38 cellular contexts compared by ENCODE assay signal in the genomic region with DNA sequence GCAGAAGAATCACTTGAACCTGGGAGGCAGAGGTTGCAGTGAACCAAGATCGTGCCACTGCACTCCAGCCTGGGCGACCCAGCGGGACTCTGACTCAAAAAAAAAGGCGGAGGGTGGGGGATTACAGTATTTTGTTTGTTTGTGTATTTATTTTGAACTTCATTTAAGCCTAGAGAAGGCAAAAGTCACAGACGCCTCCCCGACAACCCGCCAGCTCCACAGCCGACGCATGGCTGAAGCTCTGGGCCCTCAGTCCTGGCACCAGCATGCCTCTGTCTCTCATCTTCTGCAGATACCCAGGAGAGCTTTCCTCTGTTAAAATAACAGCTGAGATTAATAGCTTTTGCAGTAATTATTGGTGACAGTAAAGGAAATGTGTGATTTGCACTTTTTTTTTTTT.
"Had no signal": no experiment of that assay in that cellular context is flagged by ENCODE, and none has a peak within 500 bp of the region (broad histone marks: within the 10 kb centered on the region; RNA-seq: fewer than 3 reads in every experiment).

No MANE protein-coding gene starts in this region.

- H3K9me3 Mint-ChIP-seq: activated naive CD4-positive, alpha-beta T cell treated with anti-CD3 and anti-CD28 coated beads for 36 hours; activated naive CD4-positive, alpha-beta T cell treated with anti-CD3 and anti-CD28 coated beads, Interleukin-2, amount 10 ng/mL, durations not matched to agents 7 days and 5 days; activated naive CD4-positive, alpha-beta T cell treated with anti-CD3 and anti-CD28 coated beads, Interleukin-2, amount 50 U/mL, for 24 hours; activated naive CD4-positive, alpha-beta T cell treated with anti-CD3 and anti-CD28 coated beads, Interleukin-2, amount 50 U/mL, for 72 hours; activated naive CD8-positive, alpha-beta T cell treated with anti-CD3 and anti-CD28 coated beads for 36 hours; activated naive CD8-positive, alpha-beta T cell treated with anti-CD3 and anti-CD28 coated beads, Interleukin-2, amount 10 ng/mL, durations not matched to agents 7 days and 5 days; activated naive CD8-positive, alpha-beta T cell treated with anti-CD3 and anti-CD28 coated beads, Interleukin-2, amount 50 U/mL, for 24 hours; activated T-cell treated with anti-CD3 and anti-CD28 coated beads, Interleukin-2, amount 50 U/mL, for 24 hours; activated T-cell treated with anti-CD3 and anti-CD28 coated beads, Interleukin-2, amount 50 U/mL, for 4 hours; activated T-cell treated with anti-CD3 and anti-CD28 coated beads, Interleukin-2, amount 50 U/mL, for 72 hours; activated T-helper 1 cell treated with anti-CD3 and anti-CD28 coated beads, Interleukin-12 subunit alpha, Interleukin-12 subunit beta, Interleukin-2, Interleukin-4 antibody, amounts not matched to agents 30 ng/mL and 10 ng/mL and 1 ng/mL, durations not matched to agents 14 hours and 24 hours and 36 hours; activated T-helper 17 cell treated with anti-CD3 and anti-CD28 coated beads, Interleukin-2, amount 50 U/mL, for 72 hours; activated T-helper 2 cell treated with anti-CD3 and anti-CD28 coated beads, Interferon-gamma antibody, Interleukin-2, Interleukin-4, amounts not matched to agents 10 μg/mL and 5 μg/mL and 100 μg/mL, durations not matched to agents 14 hours and 24 hours and 36 hours; central memory CD8-positive, alpha-beta T cell had no signal

- DNase-seq: activated effector memory CD4-positive, alpha-beta T cell treated with anti-CD3 and anti-CD28 coated beads, Interleukin-2, amount 50 U/mL, for 16 hours; activated effector memory CD4-positive, alpha-beta T cell treated with Interleukin-2 at 50 U/mL for 16 hours; activated gamma-delta T cell; activated gamma-delta T cell treated with Interleukin-2 at 50 U/mL for 16 hours; activated naive CD4-positive, alpha-beta T cell; activated naive CD4-positive, alpha-beta T cell treated with anti-CD3 and anti-CD28 coated beads for 36 hours; activated naive CD4-positive, alpha-beta T cell treated with anti-CD3 and anti-CD28 coated beads, Interleukin-2, amount 10 ng/mL, durations not matched to agents 7 days and 5 days; activated naive CD4-positive, alpha-beta T cell treated with anti-CD3 and anti-CD28 coated beads, Interleukin-2, amount 50 U/mL, for 16 hours; activated naive CD4-positive, alpha-beta T cell treated with Interleukin-2 at 50 U/mL for 16 hours; activated naive CD8-positive, alpha-beta T cell treated with anti-CD3 and anti-CD28 coated beads for 36 hours; activated naive CD8-positive, alpha-beta T cell treated with anti-CD3 and anti-CD28 coated beads, Interleukin-2, amount 10 ng/mL, durations not matched to agents 7 days and 5 days; activated naive CD8-positive, alpha-beta T cell treated with anti-CD3 and anti-CD28 coated beads, Interleukin-2, amount 50 U/mL, for 24 hours; activated T-cell treated with anti-CD3 and anti-CD28 coated beads for 4 hours; activated T-cell treated with anti-CD3 and anti-CD28 coated beads, Interleukin-2, amount 50 U/mL, for 1 hour; activated T-cell treated with anti-CD3 and anti-CD28 coated beads, Interleukin-2, amount 50 U/mL, for 24 hours; activated T-cell treated with anti-CD3 and anti-CD28 coated beads, Interleukin-2, amount 50 U/mL, for 4 hours; activated T-cell treated with anti-CD3 and anti-CD28 coated beads, Interleukin-2, amount 50 U/mL, for 48 hours; activated T-cell treated with anti-CD3 and anti-CD28 coated beads, Interleukin-2, amount 50 U/mL, for 72 hours; adrenal gland; amniotic stem cell; amygdala; anterior cingulate cortex; body of pancreas; brain microvascular endothelial cell; caudate nucleus; central memory CD4-positive, alpha-beta T cell; cerebellar nuclear complex had no signal

- H3K4me3 Mint-ChIP-seq: activated naive CD4-positive, alpha-beta T cell treated with anti-CD3 and anti-CD28 coated beads for 36 hours; activated naive CD4-positive, alpha-beta T cell treated with anti-CD3 and anti-CD28 coated beads, Interleukin-2, amount 10 ng/mL, durations not matched to agents 7 days and 5 days; activated naive CD4-positive, alpha-beta T cell treated with anti-CD3 and anti-CD28 coated beads, Interleukin-2, amount 50 U/mL, for 24 hours; activated naive CD8-positive, alpha-beta T cell; activated naive CD8-positive, alpha-beta T cell treated with anti-CD3 and anti-CD28 coated beads for 36 hours; activated naive CD8-positive, alpha-beta T cell treated with anti-CD3 and anti-CD28 coated beads, Interleukin-2, amount 10 ng/mL, durations not matched to agents 7 days and 5 days; activated naive CD8-positive, alpha-beta T cell treated with anti-CD3 and anti-CD28 coated beads, Interleukin-2, amount 50 U/mL, for 24 hours; activated T-cell treated with anti-CD3 and anti-CD28 coated beads, Interleukin-2, amount 50 U/mL, for 24 hours; activated T-cell treated with anti-CD3 and anti-CD28 coated beads, Interleukin-2, amount 50 U/mL, for 4 hours; activated T-cell treated with anti-CD3 and anti-CD28 coated beads, Interleukin-2, amount 50 U/mL, for 72 hours; activated T-helper 1 cell treated with anti-CD3 and anti-CD28 coated beads, Interleukin-12 subunit alpha, Interleukin-12 subunit beta, Interleukin-2, Interleukin-4 antibody, amounts not matched to agents 30 ng/mL and 10 ng/mL and 1 ng/mL, durations not matched to agents 14 hours and 24 hours and 36 hours; activated T-helper 17 cell treated with anti-CD3 and anti-CD28 coated beads, Interleukin-2, amount 50 U/mL, for 72 hours; brain; central memory CD8-positive, alpha-beta T cell had no signal

- H3K27me3 ChIP-seq: adrenal gland, ascending aorta, body of pancreas, brain microvascular endothelial cell had no signal

- H3K36me3 ChIP-seq: adrenal gland, ascending aorta, brain microvascular endothelial cell, breast epithelium, cardiac muscle cell had no signal

- H3K4me3 ChIP-seq: adrenal gland, ascending aorta, body of pancreas, breast epithelium, cardiac muscle cell had no signal

- H3K36me3 Mint-ChIP-seq: activated naive CD4-positive, alpha-beta T cell treated with anti-CD3 and anti-CD28 coated beads, Interleukin-2, amount 10 ng/mL, durations not matched to agents 7 days and 5 days; activated naive CD4-positive, alpha-beta T cell treated with anti-CD3 and anti-CD28 coated beads, Interleukin-2, amount 50 U/mL, for 24 hours; activated naive CD4-positive, alpha-beta T cell treated with anti-CD3 and anti-CD28 coated beads, Interleukin-2, amount 50 U/mL, for 72 hours; activated naive CD8-positive, alpha-beta T cell; activated naive CD8-positive, alpha-beta T cell treated with anti-CD3 and anti-CD28 coated beads for 36 hours; activated naive CD8-positive, alpha-beta T cell treated with anti-CD3 and anti-CD28 coated beads, Interleukin-2, amount 10 ng/mL, durations not matched to agents 7 days and 5 days; brain had no signal

- ATAC-seq: activated naive CD4-positive, alpha-beta T cell treated with anti-CD3 and anti-CD28 coated beads, Interleukin-2, amount 50 U/mL, for 72 hours; activated naive CD8-positive, alpha-beta T cell treated with anti-CD3 and anti-CD28 coated beads, Interleukin-2, amount 50 U/mL, for 24 hours; activated T-cell treated with anti-CD3 and anti-CD28 coated beads, Interleukin-2, amount 50 U/mL, for 4 hours; activated T-cell treated with anti-CD3 and anti-CD28 coated beads, Interleukin-2, amount 50 U/mL, for 72 hours; activated T-helper 17 cell treated with anti-CD3 and anti-CD28 coated beads, Interleukin-2, amount 50 U/mL, for 72 hours; body of pancreas had no signal

- H3K4me1 ChIP-seq: adrenal gland, ascending aorta, body of pancreas, breast epithelium had no signal

- H3K9me3 ChIP-seq: adrenal gland, ascending aorta, body of pancreas, breast epithelium had no signal

- H3K27me3 Mint-ChIP-seq: activated naive CD4-positive, alpha-beta T cell treated with anti-CD3 and anti-CD28 coated beads, Interleukin-2, amount 50 U/mL, for 24 hours; activated naive CD8-positive, alpha-beta T cell treated with anti-CD3 and anti-CD28 coated beads, Interleukin-2, amount 50 U/mL, for 24 hours had no signal

- H3K27ac ChIP-seq: adrenal gland, ascending aorta, body of pancreas, brain microvascular endothelial cell, breast epithelium, cardiac muscle cell had no signal

- H3K27ac Mint-ChIP-seq: activated naive CD4-positive, alpha-beta T cell treated with anti-CD3 and anti-CD28 coated beads for 36 hours; activated naive CD4-positive, alpha-beta T cell treated with anti-CD3 and anti-CD28 coated beads, Interleukin-2, amount 10 ng/mL, durations not matched to agents 7 days and 5 days; activated naive CD4-positive, alpha-beta T cell treated with anti-CD3 and anti-CD28 coated beads, Interleukin-2, amount 50 U/mL, for 24 hours; activated naive CD4-positive, alpha-beta T cell treated with anti-CD3 and anti-CD28 coated beads, Interleukin-2, amount 50 U/mL, for 72 hours; activated naive CD8-positive, alpha-beta T cell; activated naive CD8-positive, alpha-beta T cell treated with anti-CD3 and anti-CD28 coated beads for 36 hours; activated naive CD8-positive, alpha-beta T cell treated with anti-CD3 and anti-CD28 coated beads, Interleukin-2, amount 10 ng/mL, durations not matched to agents 7 days and 5 days; activated naive CD8-positive, alpha-beta T cell treated with anti-CD3 and anti-CD28 coated beads, Interleukin-2, amount 50 U/mL, for 24 hours; activated T-cell treated with anti-CD3 and anti-CD28 coated beads, Interleukin-2, amount 50 U/mL, for 24 hours; activated T-cell treated with anti-CD3 and anti-CD28 coated beads, Interleukin-2, amount 50 U/mL, for 72 hours; activated T-helper 1 cell treated with anti-CD3 and anti-CD28 coated beads, Interleukin-12 subunit alpha, Interleukin-12 subunit beta, Interleukin-2, Interleukin-4 antibody, amounts not matched to agents 30 ng/mL and 10 ng/mL and 1 ng/mL, durations not matched to agents 14 hours and 24 hours and 36 hours; activated T-helper 17 cell treated with anti-CD3 and anti-CD28 coated beads, Interleukin-2, amount 50 U/mL, for 72 hours; activated T-helper 2 cell treated with anti-CD3 and anti-CD28 coated beads, Interferon-gamma antibody, Interleukin-2, Interleukin-4, amounts not matched to agents 10 μg/mL and 5 μg/mL and 100 μg/mL, durations not matched to agents 14 hours and 24 hours and 36 hours; brain had no signal

- H3K4me1 Mint-ChIP-seq: activated naive CD4-positive, alpha-beta T cell treated with anti-CD3 and anti-CD28 coated beads, Interleukin-2, amount 50 U/mL, for 24 hours; activated naive CD8-positive, alpha-beta T cell treated with anti-CD3 and anti-CD28 coated beads for 36 hours; activated naive CD8-positive, alpha-beta T cell treated with anti-CD3 and anti-CD28 coated beads, Interleukin-2, amount 10 ng/mL, durations not matched to agents 7 days and 5 days; activated naive CD8-positive, alpha-beta T cell treated with anti-CD3 and anti-CD28 coated beads, Interleukin-2, amount 50 U/mL, for 24 hours; activated T-helper 17 cell treated with anti-CD3 and anti-CD28 coated beads, Interleukin-2, amount 50 U/mL, for 72 hours had no signal
